Comparison of ENCODE assay signal across 2 cellular contexts in genomic region chr2:151665959-151666358, GRCh38.
TF ChIP-seq lines count a peak whose summit lies in the region.

No MANE protein-coding gene starts in this region.

TF ChIP-seq in GM12891, 5 proteins besides CTCF, POLR2A, EP300 and RAD21 (continued from another document):
- TF ChIP-seq SPI1 (IDR thresholded peaks at IDR 0.05; ENCODE audit: low read depth, low read length) (no peak), POLR2AphosphoS5 (IDR thresholded peaks at IDR 0.05; ENCODE audit: low read depth, low read length) (no peak)
TF ChIP-seq in GM12891: peak in this region for 0.

TF ChIP-seq in K562, 482 proteins besides CTCF, POLR2A, EP300 and RAD21 (continued from another document):
- no peak for TF ChIP-seq MXD1 (CRISPR knock-in tag; IDR thresholded peaks at IDR 0.05; ENCODE audit: borderline replicate concordance, poor library complexity, severe bottlenecking)
